In genomic region chr10:128310966-128311658, GRCh38 we compare ENCODE assay signal across 20 cellular contexts.
"Had no signal": no experiment of that assay in that cellular context is flagged by ENCODE, and none has a peak within 500 bp of the region (broad histone marks: within the 10 kb centered on the region; RNA-seq: fewer than 3 reads in every experiment).

No MANE protein-coding gene starts in this region.

- ATAC-seq: activated T-cell treated with anti-CD3 and anti-CD28 coated beads, Interleukin-2, amount 50 U/mL, for 72 hours; left lung; psoas muscle; right lobe of liver; stimulated activated naive CD8-positive, alpha-beta T cell treated with anti-CD3 and anti-CD28 coated beads, Interleukin-15, amount 100 ng/mL, for 72 hours; T-cell had no signal

- H3K4me1 ChIP-seq: esophagus squamous epithelium, left lung, psoas muscle, right lobe of liver, suprapubic skin, upper lobe of left lung had no signal

- DNase-seq: activated CD4-positive, alpha-beta T cell treated with anti-CD3 and anti-CD28 coated beads, Interleukin-2, amount 50 U/mL, for 1 hour; activated effector memory CD4-positive, alpha-beta T cell treated with anti-CD3 and anti-CD28 coated beads, Interleukin-2, amount 50 U/mL, for 16 hours; activated naive CD4-positive, alpha-beta T cell treated with anti-CD3 and anti-CD28 coated beads, Interleukin-2, amount 50 U/mL, for 16 hours; activated T-cell treated with anti-CD3 and anti-CD28 coated beads, Interleukin-2, amount 50 U/mL, for 72 hours; aorta; brain microvascular endothelial cell; central memory CD4-positive, alpha-beta T cell; esophagus squamous epithelium; left lung; mammary epithelial cell; psoas muscle; right lobe of liver; stimulated activated CD4-positive, alpha-beta T cell treated with anti-CD3 and anti-CD28 coated beads, Interleukin-4, amount 100 ng/mL, for 1 hour; stimulated activated naive CD8-positive, alpha-beta T cell treated with anti-CD3 and anti-CD28 coated beads, Interleukin-15, amount 100 ng/mL, for 72 hours; T-cell; upper lobe of left lung had no signal

- H3K4me3 ChIP-seq: coronary artery, esophagus squamous epithelium, left lung, psoas muscle, right lobe of liver, smooth muscle cell, suprapubic skin, upper lobe of left lung had no signal

- FAIRE-seq: keratinocyte had no signal

- H3K27ac ChIP-seq: brain microvascular endothelial cell, coronary artery, esophagus squamous epithelium, left lung, psoas muscle, right lobe of liver, suprapubic skin, upper lobe of left lung had no signal

- H3K9me3 ChIP-seq: esophagus squamous epithelium, left lung, psoas muscle, right lobe of liver, suprapubic skin, upper lobe of left lung had no signal

- H3K36me3 ChIP-seq: brain microvascular endothelial cell, esophagus squamous epithelium, left lung, right lobe of liver, suprapubic skin, upper lobe of left lung had no signal

- H3K27me3 ChIP-seq: brain microvascular endothelial cell, esophagus squamous epithelium, right lobe of liver, upper lobe of left lung had no signal
